Comparison of ENCODE assay signal across 11 cellular contexts in the genomic region with DNA sequence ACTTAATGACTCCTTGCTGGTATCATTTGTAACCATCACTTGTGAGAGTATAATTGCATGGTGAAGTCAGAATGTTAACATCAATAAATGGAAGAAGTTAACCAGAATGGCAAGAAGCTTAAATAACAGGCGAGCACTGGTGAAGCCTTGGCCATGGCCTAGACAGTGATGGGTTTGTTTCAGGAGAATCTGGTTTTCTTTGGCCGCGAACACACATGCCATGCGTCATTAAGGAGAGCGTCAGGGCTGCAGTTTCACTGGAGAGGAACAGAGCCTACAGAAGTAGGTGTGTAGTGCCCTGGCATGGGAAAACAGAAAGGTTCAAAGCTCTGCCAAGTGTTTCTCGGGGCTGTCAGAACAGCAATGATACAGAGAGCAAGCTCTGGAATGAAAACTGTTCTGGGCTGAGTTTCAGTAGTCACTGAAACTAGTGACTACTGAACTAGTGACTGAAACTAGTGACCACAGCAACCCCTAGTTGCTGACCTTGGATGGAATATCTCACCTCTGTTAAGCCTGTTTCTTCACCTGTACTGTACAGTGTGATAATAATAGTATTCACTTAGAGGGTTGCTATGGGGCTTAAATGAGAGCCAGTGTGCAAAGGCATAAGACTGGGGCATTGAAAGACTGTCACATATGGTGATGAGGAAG.
A peak's percentile ranks its signal among the peaks of the same experiment; 100 is the strongest.
DNase-seq lines count a peak whose midpoint lies in the region; ATAC-seq and TF ChIP-seq lines count a peak whose summit lies in the region.
"Had no signal": no experiment of that assay in that cellular context is flagged by ENCODE, and none has a peak within 500 bp of the region (broad histone marks: within the 10 kb centered on the region; RNA-seq: fewer than 3 reads in every experiment).

No MANE protein-coding gene starts in this region.

- TF ChIP-seq CTCF in heart left ventricle (IDR thresholded peaks at IDR 0.05) (no peak), tibial nerve (IDR thresholded peaks at IDR 0.05) (no peak)

- CTCF ChIA-PET in activated CD4-positive, alpha-beta T cell treated with anti-CD3 and anti-CD28 coated beads, Interleukin-2, amount 10 ng/mL, durations not matched to agents 7 days and 5 days (lab: Charles Lee) = interaction anchor here (0.5 kb wide), 1 partner anchor 21 kb away, joined by 3 read pairs; no protein-coding TSS in a partner anchor

- ATAC-seq in GM18511 (IDR thresholded peaks at IDR 0.05; ENCODE audit: unreplicated experiment) = peak; percentile 93
- ATAC-seq in GM21423 (IDR thresholded peaks at IDR 0.05; ENCODE audit: unreplicated experiment) = peak; percentile 91
- ATAC-seq in HG03159 (IDR thresholded peaks at IDR 0.05; ENCODE audit: unreplicated experiment) = peak; percentile 93
- ATAC-seq in heart left ventricle = peak; percentile 89 to 97 (median 96)

- H3K36me3 Mint-ChIP-seq in activated CD4-positive, alpha-beta T cell treated with anti-CD3 and anti-CD28 coated beads, Interleukin-2, amount 10 ng/mL, durations not matched to agents 7 days and 5 days (ENCODE audit: low read depth) = peaks cover 36% of the 10 kb centered on the region

- H3K4me1 ChIP-seq in heart left ventricle (peaks cover 0 to 9% (median 0%) of the 10 kb centered on the region in 12 donors), tibial nerve (no peaks in the 10 kb centered on the region)

- no peak overlapping the region for H3K27ac Mint-ChIP-seq in activated CD4-positive, alpha-beta T cell treated with anti-CD3 and anti-CD28 coated beads, Interleukin-2, amount 10 ng/mL, durations not matched to agents 7 days and 5 days
- H3K27ac Mint-ChIP-seq: CD4-positive, alpha-beta T cell had no signal

- H3K9me3 ChIP-seq in heart left ventricle (no peaks in the 10 kb centered on the region), tibial nerve (no peaks in the 10 kb centered on the region)

- H3K4me1 Mint-ChIP-seq in activated CD4-positive, alpha-beta T cell treated with anti-CD3 and anti-CD28 coated beads, Interleukin-2, amount 10 ng/mL, durations not matched to agents 7 days and 5 days = no peaks in the 10 kb centered on the region

- intact Hi-C loops in heart left ventricle (cut with DNase I) = loop anchor here in 1 of 10 donors (5.0 kb wide), 1 partner anchor 36 kb away; no protein-coding TSS in a partner anchor

- 55 to 67% (median 60%) methylated on average over 6 of the region's 6 CpGs for WGBS in heart left ventricle, 4 donors
- WGBS in tibial nerve, 2 donors = 93 to 94% methylated on average over 6 of the region's 6 CpGs

- POLR2A ChIA-PET in activated CD4-positive, alpha-beta T cell treated with anti-CD3 and anti-CD28 coated beads, Interleukin-2, amount 10 ng/mL, durations not matched to agents 7 days and 5 days (lab: Charles Lee) = no interaction called here

- H3K27me3 ChIP-seq in heart left ventricle (no peaks in the 10 kb centered on the region), tibial nerve (no peaks in the 10 kb centered on the region)

- H3K4me3 Mint-ChIP-seq in activated CD4-positive, alpha-beta T cell treated with anti-CD3 and anti-CD28 coated beads, Interleukin-2, amount 10 ng/mL, durations not matched to agents 7 days and 5 days = no peak overlapping the region
- H3K4me3 Mint-ChIP-seq: CD4-positive, alpha-beta T cell had no signal

- H3K27ac ChIP-seq in heart left ventricle = peak overlapping the region in 7 of 12 donors; percentile 24 to 70 (median 38)
- no peak overlapping the region for H3K27ac ChIP-seq in tibial nerve

- TF ChIP-seq EP300 in tibial nerve (IDR thresholded peaks at IDR 0.05) = no peak

- no peaks in the 10 kb centered on the region for H3K9me3 Mint-ChIP-seq in activated CD4-positive, alpha-beta T cell treated with anti-CD3 and anti-CD28 coated beads, Interleukin-2, amount 10 ng/mL, durations not matched to agents 7 days and 5 days
- H3K9me3 Mint-ChIP-seq: CD4-positive, alpha-beta T cell had no signal

- DNase-seq in heart left ventricle = peak in 4 of 5 donors; percentile 21 to 49 (median 34)
- DNase-seq in tibial nerve (ENCODE audit: low spot score in 2 of 2) = no peak
- DNase-seq in NCI-H187 (lab: John Stamatoyannopoulos, UW) = no peak
- DNase-seq in activated CD4-positive, alpha-beta T cell treated with anti-CD3 and anti-CD28 coated beads, Interleukin-2, amount 10 ng/mL, durations not matched to agents 7 days and 5 days = no peak
- DNase-seq in islet precursor cell = no peak
- DNase-seq: activated T-cell treated with anti-CD3 and anti-CD28 coated beads, Interleukin-2, amount 50 U/mL, for 48 hours; CD4-positive, alpha-beta T cell; erythroblast had no signal

- H3K4me3 ChIP-seq in heart left ventricle = no peak overlapping the region
- H3K4me3 ChIP-seq in tibial nerve = no peak overlapping the region

- no peaks in the 10 kb centered on the region for H3K27me3 Mint-ChIP-seq in activated CD4-positive, alpha-beta T cell treated with anti-CD3 and anti-CD28 coated beads, Interleukin-2, amount 10 ng/mL, durations not matched to agents 7 days and 5 days
- H3K27me3 Mint-ChIP-seq: CD4-positive, alpha-beta T cell had no signal

- H3K36me3 ChIP-seq in heart left ventricle (peaks cover 0 to 69% (median 26%) of the 10 kb centered on the region in 9 donors), tibial nerve (peaks cover 0 to 23% (median 6%) of the 10 kb centered on the region in 3 donors)

- TF ChIP-seq POLR2A in heart left ventricle (IDR thresholded peaks at IDR 0.05) = no peak
- no peak for TF ChIP-seq POLR2A in tibial nerve (IDR thresholded peaks at IDR 0.05)

Comparison
In these comparisons a context has a peak if more than half of its experiments do, and no peak if none do; other contexts are left out.
1. DNase-seq: peak in heart left ventricle (4 of 5); none in tibial nerve (0 of 2), NCI-H187 (0 of 2), activated CD4-positive, alpha-beta T cell treated with anti-CD3 and anti-CD28 coated beads, Interleukin-2, amount 10 ng/mL, durations not matched to agents 7 days and 5 days (single experiment) and islet precursor cell (single experiment).
2. H3K27ac ChIP-seq: peak in heart left ventricle (7 of 12); none in tibial nerve (0 of 4).
3. Peak in every context shown above with its lines, with median percentiles within 50 percentile points of each other: ATAC-seq.